Comparison of ENCODE assay signal across 21 cellular contexts in the genomic region with DNA sequence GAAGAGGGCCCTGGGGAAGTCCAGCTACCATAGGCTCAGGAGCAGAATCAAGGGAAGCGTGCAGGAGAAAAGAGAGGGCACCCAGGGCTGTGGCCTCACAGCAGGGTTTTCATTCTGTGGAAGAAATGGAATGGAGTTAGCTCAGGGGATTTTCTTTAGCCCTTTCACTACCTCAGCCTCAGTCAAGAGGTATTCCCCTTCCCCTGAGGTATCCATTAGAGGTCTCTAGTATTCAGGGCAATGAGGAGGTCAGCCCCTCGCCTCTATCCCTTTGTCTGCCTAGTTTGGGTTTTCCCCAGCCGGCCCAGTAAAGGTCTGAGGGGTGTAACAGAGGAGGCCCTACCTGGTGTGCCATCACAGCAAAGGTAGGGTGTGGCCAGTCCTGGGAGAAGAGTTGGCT. TPM values are rescaled to one million over a fixed set of nuclear protein-coding genes. Genes with fewer than 3 reads are reported as not detected.
DNase-seq lines count a peak whose midpoint lies in the region; ATAC-seq, FAIRE-seq and TF ChIP-seq lines count a peak whose summit lies in the region.
"Had no signal": no experiment of that assay in that cellular context is flagged by ENCODE, and none has a peak within 500 bp of the region (broad histone marks: within the 10 kb centered on the region; RNA-seq: fewer than 3 reads in every experiment).

No MANE protein-coding gene starts in this region.

- TF ChIP-seq POLR2A in K562 (conservative IDR thresholded peaks at IDR 0.05) (no peak), testis (IDR thresholded peaks at IDR 0.05) (no peak)

- no peak overlapping the region for H2AFZ ChIP-seq in K562 (ENCODE audit: low read depth, low read length)

- no peaks in the 10 kb centered on the region for H3K36me3 ChIP-seq in K562 (ENCODE audit: control insufficient read depth, insufficient read depth, low read length)
- no peaks in the 10 kb centered on the region for H3K36me3 ChIP-seq in testis (ENCODE audit: low read depth, missing control alignments)

- peaks cover 0 to 6% of the 10 kb centered on the region in 2 experiments; a peak in 2 of 5 replicates for H3K4me1 ChIP-seq in K562 (replicated peaks in 1 of 2; ENCODE audit: control insufficient read depth in 2 of 2, insufficient read depth in 2 of 2, low read length in 2 of 2)
- H3K4me1 ChIP-seq in testis, result no peaks in the 10 kb centered on the region
- H3K4me1 ChIP-seq: Caco-2 had no signal

- ATAC-seq in GM18868 (IDR thresholded peaks at IDR 0.05; ENCODE audit: unreplicated experiment) (peak; percentile 82), K562 (peak; percentile 19; the same call in 1 of the 3 replicates), GM21515 (IDR thresholded peaks at IDR 0.05; ENCODE audit: unreplicated experiment) (no peak), GM18873 (IDR thresholded peaks at IDR 0.05; ENCODE audit: low FRiP score, unreplicated experiment) (no peak)
- ATAC-seq: CD8-positive, alpha-beta T cell had no signal

- no peak for TF ChIP-seq EP300 in K562 (IDR thresholded peaks at IDR 0.05; ENCODE audit: low read length)

- peak; percentile 47 for DNase-seq in GM10248 (ENCODE audit: extremely low spot score)
- DNase-seq in K562 (ENCODE audit: extremely low read depth in 1 of 4, low spot score in 3 of 4), result no peak
- peak; percentile 42 for DNase-seq in posterior vena cava (ENCODE audit: low spot score)
- no peak for DNase-seq in KG1 (lab: John Stamatoyannopoulos, UW)
- no peak for DNase-seq in testis
- DNase-seq: Caco-2; CD8-positive, alpha-beta T cell; DND-41; GDM1; HCEC 1CT; HFFc6 had no signal

- in situ Hi-C loops in K562 (cut with MboI), result no loop called here

- no peak overlapping the region for H3K4me2 ChIP-seq in K562 (ENCODE audit: insufficient read depth, low read length)

- TF ChIP-seq CTCF in GM10248 (IDR thresholded peaks at IDR 0.05; ENCODE audit: control extremely low read depth, extremely low read depth, low read depth, missing control alignments) (no peak), K562 (IDR thresholded peaks at IDR 0.05 in 2 of 3, conservative IDR thresholded peaks at IDR 0.05 in 1 of 3; ENCODE audit: insufficient read depth in 2 of 3, low read depth in 1 of 3, low read length in 3 of 3) (no peak), testis (IDR thresholded peaks at IDR 0.05) (no peak)

- no peak overlapping the region for H3K27ac ChIP-seq in K562 (ENCODE audit: extremely low read depth, low read depth, low read length)
- no peak overlapping the region for H3K27ac ChIP-seq in testis
- H3K27ac ChIP-seq: 22Rv1 had no signal

- H3K9ac ChIP-seq in K562 (ENCODE audit: insufficient read depth in 1 of 2, low read depth in 2 of 2, low read length in 2 of 2), result no peak overlapping the region

- POLR2A ChIA-PET in GM10248 (lab: Yijun Ruan, JAX) (no interaction called here), K562 (lab: Yijun Ruan, JAX) (interaction anchor here (0.6 to 1.5 kb wide), 3 partner anchors 11 to 87 kb away, joined by 3 to 4 read pairs (median 3); no protein-coding TSS in a partner anchor)

- H3K4me3 ChIP-seq in K562, result no peak overlapping the region
- no peak overlapping the region for H3K4me3 ChIP-seq in testis

- CTCF ChIA-PET in GM10248 (lab: Yijun Ruan, JAX) (interaction anchor here (0.8 to 1.9 kb wide), 8 partner anchors 9 to 96 kb away, joined by 3 to 5 read pairs (median 4); no protein-coding TSS in a partner anchor), K562 (lab: Yijun Ruan, JAX; ENCODE audit: low intra/inter-chr PET ratio) (no interaction called here)

- no peaks in the 10 kb centered on the region for H4K20me1 ChIP-seq in K562 (replicated peaks; ENCODE audit: control insufficient read depth, insufficient read depth, low read length)

- FAIRE-seq in K562 (lab: Jason Lieb, UNC), result no peak
- FAIRE-seq: GM12892 had no signal

- TF ChIP-seq RAD21 in K562 (CRISPR knock-in tag; conservative IDR thresholded peaks at IDR 0.05 in 1 of 2, IDR thresholded peaks at IDR 0.05 in 1 of 2), result no peak

- WGBS in K562 (ENCODE audit: insufficient coverage, low coverage, missing lambda C conversion rate), result 7% methylated on average over 3 of the region's 3 CpGs
- 90 to 92% methylated on average over 3 of the region's 3 CpGs for WGBS in testis, 2 donors

- BruUV-seq in K562 (replicated peaks; lab: Mats Ljungman, UMichigan), result no TSS peak

- intact Hi-C loops in K562 (cut with micrococcal nuclease) (no loop called here), posterior vena cava (cut with DNase I) (no loop called here), testis (cut with DNase I; ENCODE audit: low total_unique reads) (no loop called here)

- no peaks in the 10 kb centered on the region for H3K9me1 ChIP-seq in K562 (ENCODE audit: control insufficient read depth, insufficient read depth, low read length)

- H3K9me3 ChIP-seq in K562 (replicated peaks; ENCODE audit: control insufficient read depth, insufficient read depth, low read depth, low read length) (no peaks in the 10 kb centered on the region), testis (no peaks in the 10 kb centered on the region)
- H3K9me3 ChIP-seq: Caco-2 had no signal

- H3K79me2 ChIP-seq in K562 (ENCODE audit: control insufficient read depth, insufficient read depth, low read length), result no peaks in the 10 kb centered on the region

- H3K27me3 ChIP-seq in K562 (ENCODE audit: control insufficient read depth in 2 of 2, insufficient read depth in 2 of 2, low read length in 2 of 2) (peaks cover 8 to 28% of the 10 kb centered on the region in 2 experiments; a peak in 4 of 5 replicates), testis (no peaks in the 10 kb centered on the region)

TF ChIP-seq in K562, 482 proteins besides CTCF, POLR2A, EP300 and RAD21:
- TF ChIP-seq NCOR1 (IDR thresholded peaks at IDR 0.05) (no peak), HIVEP1 (CRISPR knock-in tag; IDR thresholded peaks at IDR 0.05) (no peak), TEAD4 (IDR thresholded peaks at IDR 0.05; ENCODE audit: low read length) (no peak), TEAD4 (CRISPR knock-in tag; IDR thresholded peaks at IDR 0.05; ENCODE audit: borderline replicate concordance) (no peak)
TF ChIP-seq in K562: peak in this region for 0.

RNA-seq across cellular contexts. Expression of a gene that starts 21.5 kb away (rescaled TPM):
- 0.37 TPM in 2 replicates for total RNA-seq in K562 (2011; cell fraction: chromatin; rRNA removed; ENCODE audit: low replicate concordance)
- total RNA-seq in K562 (2011; cell fraction: nucleolus; rRNA removed), result 0.50 and 0.66 TPM in 2 replicates
- 0.44 and 0.76 TPM in 2 replicates for total RNA-seq in K562 (2011; cell fraction: nucleoplasm; rRNA removed)
- total RNA-seq in K562 (2014; rRNA removed) (not detected in 2 replicates), K562 (2014; rRNA removed; fragmentation: Illumina TruSeq; extraction: Trizol) (not detected in 2 replicates), K562 (2015; rRNA removed; fragmentation: Illumina TruSeq; extraction: Trizol) (not detected in 2 replicates), K562 (2021) (not detected in 2 replicates), posterior vena cava (under 1 TPM in 1 of 2 donors, not detected in 1; 0.43 TPM), testis (1 to 10 TPM; 5.8 to 6.3 TPM)
- polyA plus RNA-seq in K562 (2011; rRNA removed) (0.08 and 0.42 TPM in 2 replicates), K562 (2014; fragmentation: Illumina TruSeq; extraction: Trizol) (0.09 and 0.10 TPM in 2 replicates), K562 (2014; fragmentation: Nextera tagmentation; extraction: Ambion mirVana) (not detected), K562 (2014; rRNA removed) (0.05 and 0.12 TPM in 2 replicates), testis (ENCODE audit: insufficient read depth, low read depth, low replicate concordance) (6.3 TPM)
- 0.42 and 0.47 TPM in 2 replicates for polyA plus RNA-seq in K562 (2011; cell fraction: cytosol; rRNA removed)
- 0.11 and 0.14 TPM in 2 replicates for polyA plus RNA-seq in K562 (2011; cell fraction: nucleus; rRNA removed)
- polyA plus RNA-seq in K562 (2012), result 0.06 and 0.10 TPM in 2 replicates
- 0.09 TPM in 1 of 2 replicates, not detected in the other for polyA minus RNA-seq in K562 (2011; rRNA and poly(A)+ RNA removed)
- polyA minus RNA-seq in K562 (2011; cell fraction: cytosol; rRNA and poly(A)+ RNA removed), result not detected in 2 replicates
- not detected in 2 replicates for polyA minus RNA-seq in K562 (2011; cell fraction: nucleus; rRNA and poly(A)+ RNA removed)
- total RNA-seq: CD8-positive, alpha-beta T cell; H4; HFFc6; HT-29 had no signal
- polyA plus RNA-seq: BJ, CD14-positive monocyte, IgD-negative memory B cell had no signal

RNA-seq across cellular contexts. Expression of a gene that starts 39.8 kb away (rescaled TPM):
- total RNA-seq in K562 (2011; cell fraction: chromatin; rRNA removed; ENCODE audit: low replicate concordance), result 54.9 and 94.0 TPM in 2 replicates
- total RNA-seq in K562 (2011; cell fraction: nucleolus; rRNA removed), result 43.7 and 49.0 TPM in 2 replicates
- 44.3 and 54.0 TPM in 2 replicates for total RNA-seq in K562 (2011; cell fraction: nucleoplasm; rRNA removed)
- 34.5 and 44.1 TPM in 2 replicates for total RNA-seq in K562 (2014; rRNA removed)
- total RNA-seq in K562 (2014; rRNA removed; fragmentation: Illumina TruSeq; extraction: Trizol), result 65.5 and 70.7 TPM in 2 replicates
- total RNA-seq in K562 (2015; rRNA removed; fragmentation: Illumina TruSeq; extraction: Trizol), result 54.8 and 58.4 TPM in 2 replicates
- 53.0 and 63.2 TPM in 2 replicates for total RNA-seq in K562 (2021)
- polyA plus RNA-seq in K562 (2011; rRNA removed), result 88.2 and 103 TPM in 2 replicates
- 37.5 and 60.2 TPM in 2 replicates for polyA plus RNA-seq in K562 (2011; cell fraction: cytosol; rRNA removed)
- polyA plus RNA-seq in K562 (2011; cell fraction: nucleus; rRNA removed), result 72.5 and 118 TPM in 2 replicates
- 35.6 and 40.4 TPM in 2 replicates for polyA plus RNA-seq in K562 (2012)
- polyA plus RNA-seq in K562 (2014; fragmentation: Illumina TruSeq; extraction: Trizol), result 64.9 and 77.9 TPM in 2 replicates
- polyA plus RNA-seq in K562 (2014; fragmentation: Nextera tagmentation; extraction: Ambion mirVana), result 100 to 1,000 TPM; 123 to 157 TPM
- polyA plus RNA-seq in K562 (2014; rRNA removed), result 56.1 and 58.0 TPM in 2 replicates
- 62.2 and 66.4 TPM in 2 replicates for polyA minus RNA-seq in K562 (2011; rRNA and poly(A)+ RNA removed)
- polyA minus RNA-seq in K562 (2011; cell fraction: cytosol; rRNA and poly(A)+ RNA removed), result 18.3 and 26.3 TPM in 2 replicates
- polyA minus RNA-seq in K562 (2011; cell fraction: nucleus; rRNA and poly(A)+ RNA removed), result 49.7 and 57.3 TPM in 2 replicates
- 10 to 100 TPM; 14.0 to 18.0 TPM for total RNA-seq in posterior vena cava
- total RNA-seq in testis, result 10 to 100 TPM; 30.5 to 31.3 TPM
- polyA plus RNA-seq in testis (ENCODE audit: insufficient read depth, low read depth, low replicate concordance), result 29.5 TPM

Comparison
In these comparisons a context has a peak if more than half of its experiments do, and no peak if none do; other contexts are left out.
1. DNase-seq: peak in GM10248 (single experiment) and posterior vena cava (single experiment); none in K562 (0 of 4), KG1 (single experiment) and testis (single experiment).
2. ATAC-seq: peak in GM18868 (single experiment) and K562 (single experiment); none in GM21515 (single experiment) and GM18873 (single experiment).